9 cellular contexts compared by ENCODE assay signal in the genomic region with DNA sequence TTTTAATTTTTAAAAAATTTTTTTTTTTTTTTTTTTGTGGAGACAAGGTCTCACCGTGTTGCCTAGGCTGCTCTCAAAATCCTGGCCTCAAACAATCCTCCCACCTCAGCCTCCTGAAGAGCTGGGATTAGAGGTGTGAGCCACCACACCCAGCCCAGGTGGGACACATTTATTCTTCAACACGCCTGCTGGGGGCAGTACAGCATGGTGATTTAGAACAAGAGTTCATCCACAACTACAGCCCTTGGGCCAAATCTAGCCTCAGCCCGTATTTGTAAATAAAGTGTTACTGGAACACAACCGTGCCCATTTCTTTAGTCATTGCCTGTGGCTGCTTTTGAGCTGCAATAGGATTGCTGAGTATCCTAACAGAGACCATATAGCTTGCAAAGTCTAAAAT.
DNase-seq lines count a peak whose midpoint lies in the region; ATAC-seq and TF ChIP-seq lines count a peak whose summit lies in the region.
"Had no signal": no experiment of that assay in that cellular context is flagged by ENCODE, and none has a peak within 500 bp of the region (broad histone marks: within the 10 kb centered on the region; RNA-seq: fewer than 3 reads in every experiment).

No MANE protein-coding gene starts in this region.

- peaks cover 3% of the 10 kb centered on the region for H3K4me1 Mint-ChIP-seq in activated naive CD8-positive, alpha-beta T cell treated with anti-CD3 and anti-CD28 coated beads, Interleukin-2, amount 50 U/mL, for 24 hours

- H2BK12ac ChIP-seq in trophoblast cell (ENCODE audit: low read length): no peak overlapping the region

- no peak overlapping the region for H3K27ac Mint-ChIP-seq in activated naive CD8-positive, alpha-beta T cell treated with anti-CD3 and anti-CD28 coated beads, Interleukin-2, amount 50 U/mL, for 24 hours
- H3K27ac Mint-ChIP-seq: CD8-positive, alpha-beta T cell had no signal

- H3K18ac ChIP-seq in trophoblast cell (ENCODE audit: low read length): no peak overlapping the region

- no peak overlapping the region for H4K8ac ChIP-seq in trophoblast cell (ENCODE audit: low read depth, low read length)

- no CpG with 5 or more reads among the region's 4 CpGs for WGBS in trophoblast cell (ENCODE audit: extremely low coverage, insufficient coverage, insufficient read length)

- H4K91ac ChIP-seq in trophoblast cell (ENCODE audit: low read depth, low read length): no peak overlapping the region

- H3K4me3 ChIP-seq in choroid plexus epithelial cell (ENCODE audit: low read depth, low read length): no peak overlapping the region
- H3K4me3 ChIP-seq in trophoblast cell (ENCODE audit: low read depth, low read length): no peak overlapping the region

- H3K23ac ChIP-seq in trophoblast cell (ENCODE audit: low read length): no peak overlapping the region

- H3K79me1 ChIP-seq in trophoblast cell (ENCODE audit: low read length): no peaks in the 10 kb centered on the region

- H3K14ac ChIP-seq in trophoblast cell (ENCODE audit: low read length): no peak overlapping the region

- H2BK120ac ChIP-seq in trophoblast cell (ENCODE audit: insufficient read depth, low read length, poor library complexity): no peak overlapping the region

- peak; percentile 18 for DNase-seq in activated CD4-positive, alpha-beta T cell treated with anti-CD3 and anti-CD28 coated beads for 48 hours
- DNase-seq in activated CD4-positive, alpha-beta T cell treated with anti-CD3 and anti-CD28 coated beads, Interleukin-2, amount 50 U/mL, for 4 hours: no peak
- DNase-seq in MV-4-11 (lab: John Stamatoyannopoulos, UW) (peak; percentile 7), choroid plexus epithelial cell (ENCODE audit: low read depth) (peak; percentile 61), trophoblast cell (peak; percentile 57 to 70), EL (no peak)
- DNase-seq in activated naive CD8-positive, alpha-beta T cell treated with anti-CD3 and anti-CD28 coated beads, Interleukin-2, amount 50 U/mL, for 24 hours: no peak
- DNase-seq: CD8-positive, alpha-beta T cell had no signal

- H3K36me3 ChIP-seq in trophoblast cell (ENCODE audit: control insufficient read depth in 1 of 2, insufficient read depth in 2 of 2, low read length in 2 of 2): no peaks in the 10 kb centered on the region

- H3K79me2 ChIP-seq in trophoblast cell (ENCODE audit: control insufficient read depth, insufficient read depth, low read length, poor library complexity): no peaks in the 10 kb centered on the region

- no peaks in the 10 kb centered on the region for H3K36me3 Mint-ChIP-seq in activated naive CD8-positive, alpha-beta T cell treated with anti-CD3 and anti-CD28 coated beads, Interleukin-2, amount 50 U/mL, for 24 hours (ENCODE audit: low read depth)

- H3K9me3 Mint-ChIP-seq in activated naive CD8-positive, alpha-beta T cell treated with anti-CD3 and anti-CD28 coated beads, Interleukin-2, amount 50 U/mL, for 24 hours: no peaks in the 10 kb centered on the region
- H3K9me3 Mint-ChIP-seq: CD8-positive, alpha-beta T cell had no signal

- no peak for ATAC-seq in activated naive CD8-positive, alpha-beta T cell treated with anti-CD3 and anti-CD28 coated beads, Interleukin-2, amount 50 U/mL, for 24 hours
- ATAC-seq in GM21723 (IDR thresholded peaks at IDR 0.05; ENCODE audit: unreplicated experiment): no peak
- ATAC-seq: CD8-positive, alpha-beta T cell had no signal

- H3K27me3 ChIP-seq in trophoblast cell (ENCODE audit: insufficient read depth, low read length): no peaks in the 10 kb centered on the region

- no peak overlapping the region for H2BK5ac ChIP-seq in trophoblast cell (ENCODE audit: low read depth, low read length, poor library complexity)

- H3K27ac ChIP-seq in trophoblast cell (ENCODE audit: low read depth, low read length): no peak overlapping the region

- TF ChIP-seq CTCF in choroid plexus epithelial cell (conservative IDR thresholded peaks at IDR 0.05; ENCODE audit: low read depth, low read length): peak; percentile 59

- H3K4me3 Mint-ChIP-seq in activated naive CD8-positive, alpha-beta T cell treated with anti-CD3 and anti-CD28 coated beads, Interleukin-2, amount 50 U/mL, for 24 hours: no peak overlapping the region
- H3K4me3 Mint-ChIP-seq: CD8-positive, alpha-beta T cell had no signal

- no peak overlapping the region for H2AK5ac ChIP-seq in trophoblast cell (ENCODE audit: low read length)

- H3K27me3 Mint-ChIP-seq in activated naive CD8-positive, alpha-beta T cell treated with anti-CD3 and anti-CD28 coated beads, Interleukin-2, amount 50 U/mL, for 24 hours: no peaks in the 10 kb centered on the region

- no peak overlapping the region for H2AFZ ChIP-seq in trophoblast cell (ENCODE audit: insufficient read depth, low read length, poor library complexity)

- no peak overlapping the region for H3K4me2 ChIP-seq in trophoblast cell (ENCODE audit: low read length)

- no peak overlapping the region for H4K12ac ChIP-seq in trophoblast cell (ENCODE audit: low read depth, low read length)

- no peaks in the 10 kb centered on the region for H3K9me3 ChIP-seq in trophoblast cell (ENCODE audit: insufficient read depth, low read depth, low read length)

- no peak overlapping the region for H3K9ac ChIP-seq in trophoblast cell (ENCODE audit: low read length)

- H3K4me1 ChIP-seq in trophoblast cell (ENCODE audit: control insufficient read depth in 1 of 2, insufficient read depth in 2 of 2, low read length in 2 of 2): no peaks in the 10 kb centered on the region

- H3K4ac ChIP-seq in trophoblast cell (ENCODE audit: low read depth, low read length): no peak overlapping the region

Comparison
In these comparisons a context has a peak if more than half of its experiments do, and no peak if none do; other contexts are left out.
1. DNase-seq: peak in activated CD4-positive, alpha-beta T cell treated with anti-CD3 and anti-CD28 coated beads for 48 hours (single experiment), MV-4-11 (single experiment), choroid plexus epithelial cell (single experiment) and trophoblast cell (2 of 2); none in activated CD4-positive, alpha-beta T cell treated with anti-CD3 and anti-CD28 coated beads, Interleukin-2, amount 50 U/mL, for 4 hours (0 of 2), activated naive CD8-positive, alpha-beta T cell treated with anti-CD3 and anti-CD28 coated beads, Interleukin-2, amount 50 U/mL, for 24 hours (single experiment) and EL (single experiment).